ENCODE assay signal across 8 cellular contexts in genomic region chr19:11699931-11700794, GRCh38. TPM values are rescaled to one million over a fixed set of nuclear protein-coding genes. Genes with fewer than 3 reads are reported as not detected.
DNase-seq lines count a peak whose midpoint lies in the region; ATAC-seq and TF ChIP-seq lines count a peak whose summit lies in the region.

No MANE protein-coding gene starts in this region.

- H3K79me2 ChIP-seq in H9 (ENCODE audit: insufficient read depth, low read length): no peaks in the 10 kb centered on the region

- H2BK5ac ChIP-seq in H9 (ENCODE audit: insufficient read length, low read length): no peak overlapping the region

- H3K27me3 ChIP-seq in CD4-positive, CD25-positive, alpha-beta regulatory T cell (ENCODE audit: control insufficient read depth, insufficient read depth, low read length): no peaks in the 10 kb centered on the region
- H3K27me3 ChIP-seq in H9 (ENCODE audit: insufficient read depth, low read length): no peaks in the 10 kb centered on the region

- H3K9ac ChIP-seq in H9 (ENCODE audit: extremely low read depth, insufficient read length, low read length): no peak overlapping the region

- H3K9me3 Mint-ChIP-seq in CD4-positive, CD25-positive, alpha-beta regulatory T cell: peaks cover 0 to 2% (median 0%) of the 10 kb centered on the region in 7 donors
- no peaks in the 10 kb centered on the region; a peak in 1 of 5 replicates for H3K9me3 Mint-ChIP-seq in H9
- no peaks in the 10 kb centered on the region for H3K9me3 Mint-ChIP-seq in activated CD4-positive, alpha-beta memory T cell treated with anti-CD3 and anti-CD28 coated beads for 36 hours
- no peaks in the 10 kb centered on the region for H3K9me3 Mint-ChIP-seq in stimulated activated effector memory CD8-positive, alpha-beta T cell treated with anti-CD3 and anti-CD28 coated beads, Interleukin-12 subunit alpha, Interleukin-12 subunit beta, amount 100 ng/mL, for 72 hours

- H3K27me3 Mint-ChIP-seq in CD4-positive, CD25-positive, alpha-beta regulatory T cell: peaks cover 17% of the 10 kb centered on the region
- peaks cover 69% of the 10 kb centered on the region for H3K27me3 Mint-ChIP-seq in H9 (ENCODE audit: low read depth)
- peaks cover 9% of the 10 kb centered on the region for H3K27me3 Mint-ChIP-seq in activated CD4-positive, alpha-beta memory T cell treated with anti-CD3 and anti-CD28 coated beads for 36 hours

- no peak overlapping the region for H3K4me3 Mint-ChIP-seq in CD4-positive, CD25-positive, alpha-beta regulatory T cell
- no peak overlapping the region for H3K4me3 Mint-ChIP-seq in H9
- no peak overlapping the region for H3K4me3 Mint-ChIP-seq in activated CD4-positive, alpha-beta memory T cell treated with anti-CD3 and anti-CD28 coated beads for 36 hours
- H3K4me3 Mint-ChIP-seq in stimulated activated effector memory CD8-positive, alpha-beta T cell treated with anti-CD3 and anti-CD28 coated beads, Interleukin-12 subunit alpha, Interleukin-12 subunit beta, amount 100 ng/mL, for 72 hours: no peak overlapping the region

- no peak overlapping the region for H2BK15ac ChIP-seq in H9 (ENCODE audit: low read depth, low read length)

- no peak for ATAC-seq in CD4-positive, CD25-positive, alpha-beta regulatory T cell (ENCODE audit: low read depth in 2 of 2)
- no peak for ATAC-seq in stimulated activated effector memory CD8-positive, alpha-beta T cell treated with anti-CD3 and anti-CD28 coated beads, Interleukin-12 subunit alpha, Interleukin-12 subunit beta, amount 100 ng/mL, for 72 hours

- H2BK12ac ChIP-seq in H9 (ENCODE audit: insufficient read length, low read depth, low read length): no peak overlapping the region

- H3T11ph ChIP-seq in H9 (ENCODE audit: low read length): no peak overlapping the region

- H3K4me3 ChIP-seq in CD4-positive, CD25-positive, alpha-beta regulatory T cell (ENCODE audit: low read depth, low read length): no peak overlapping the region
- no peak overlapping the region for H3K4me3 ChIP-seq in epithelial cell of proximal tubule (ENCODE audit: low read depth, low read length)

- H3K4me2 ChIP-seq in H9 (ENCODE audit: insufficient read depth, insufficient read length, low read length): no peak overlapping the region

- H3K18ac ChIP-seq in H9 (ENCODE audit: insufficient read length, low read depth, low read length): no peak overlapping the region

- POLR2A ChIA-PET in activated CD4-positive, alpha-beta memory T cell treated with anti-CD3 and anti-CD28 coated beads for 36 hours (lab: Charles Lee): no interaction called here

- H3K79me1 ChIP-seq in H9 (ENCODE audit: insufficient read depth, low read depth, low read length, poor library complexity, severe bottlenecking): no peaks in the 10 kb centered on the region

- H3K27ac ChIP-seq in CD4-positive, CD25-positive, alpha-beta regulatory T cell (ENCODE audit: insufficient read depth, low read length, poor library complexity, severe bottlenecking): no peak overlapping the region
- no peak overlapping the region for H3K27ac ChIP-seq in H9 (ENCODE audit: insufficient read length, low read depth, low read length)

- peak in 2 of 3 donors; percentile 21 to 32 for DNase-seq in CD4-positive, CD25-positive, alpha-beta regulatory T cell
- no peak for DNase-seq in H9
- DNase-seq in RPMI7951 (ENCODE audit: low read depth): peak; percentile 40
- DNase-seq in epithelial cell of proximal tubule (ENCODE audit: low read depth): no peak
- peak; percentile 3 for DNase-seq in pulmonary artery endothelial cell (ENCODE audit: low read depth, low spot score)
- DNase-seq in activated CD4-positive, alpha-beta memory T cell treated with anti-CD3 and anti-CD28 coated beads for 36 hours: no peak
- no peak for DNase-seq in stimulated activated effector memory CD8-positive, alpha-beta T cell treated with anti-CD3 and anti-CD28 coated beads, Interleukin-12 subunit alpha, Interleukin-12 subunit beta, amount 100 ng/mL, for 72 hours (ENCODE audit: low spot score in 2 of 2)
- DNase-seq in NCI-H128 (lab: John Stamatoyannopoulos, UW; ENCODE audit: unreplicated experiment): no peak

- H4K91ac ChIP-seq in H9 (ENCODE audit: insufficient read length, low read depth, low read length): no peak overlapping the region

- intact Hi-C loops in activated CD4-positive, alpha-beta memory T cell treated with anti-CD3 and anti-CD28 coated beads for 36 hours (cut with micrococcal nuclease): no loop called here

- H3K4me1 ChIP-seq in CD4-positive, CD25-positive, alpha-beta regulatory T cell (ENCODE audit: control insufficient read depth, insufficient read depth, low read length, poor library complexity, severe bottlenecking): no peaks in the 10 kb centered on the region
- H3K4me1 ChIP-seq in H9 (ENCODE audit: insufficient read depth, low read length): no peaks in the 10 kb centered on the region

- H3K14ac ChIP-seq in H9 (ENCODE audit: insufficient read depth, low read length): no peak overlapping the region

- H3K36me3 ChIP-seq in CD4-positive, CD25-positive, alpha-beta regulatory T cell (ENCODE audit: control insufficient read depth, insufficient read depth, low read length): no peaks in the 10 kb centered on the region

- H4K8ac ChIP-seq in H9 (replicated peaks; ENCODE audit: insufficient read length, low read depth, low read length): no peak overlapping the region

- no peak overlapping the region for H3K4ac ChIP-seq in H9 (ENCODE audit: low read depth, low read length)

- no peak overlapping the region for H2BK20ac ChIP-seq in H9 (ENCODE audit: low read depth, low read length, poor library complexity, severe bottlenecking)

- H2AK5ac ChIP-seq in H9 (ENCODE audit: insufficient read length, low read length): no peak overlapping the region

- peaks cover 3 to 4% (median 4%) of the 10 kb centered on the region in 4 donors for H3K4me1 Mint-ChIP-seq in CD4-positive, CD25-positive, alpha-beta regulatory T cell
- peaks cover under 1 to 2% of the 10 kb centered on the region in 2 experiments; a peak in 3 of 4 replicates for H3K4me1 Mint-ChIP-seq in H9
- peaks cover 2% of the 10 kb centered on the region for H3K4me1 Mint-ChIP-seq in activated CD4-positive, alpha-beta memory T cell treated with anti-CD3 and anti-CD28 coated beads for 36 hours (ENCODE audit: low read depth)
- peaks cover 7% of the 10 kb centered on the region for H3K4me1 Mint-ChIP-seq in stimulated activated effector memory CD8-positive, alpha-beta T cell treated with anti-CD3 and anti-CD28 coated beads, Interleukin-12 subunit alpha, Interleukin-12 subunit beta, amount 100 ng/mL, for 72 hours

- no peak overlapping the region for H3K27ac Mint-ChIP-seq in CD4-positive, CD25-positive, alpha-beta regulatory T cell
- H3K27ac Mint-ChIP-seq in H9: no peak overlapping the region
- no peak overlapping the region for H3K27ac Mint-ChIP-seq in activated CD4-positive, alpha-beta memory T cell treated with anti-CD3 and anti-CD28 coated beads for 36 hours
- H3K27ac Mint-ChIP-seq in stimulated activated effector memory CD8-positive, alpha-beta T cell treated with anti-CD3 and anti-CD28 coated beads, Interleukin-12 subunit alpha, Interleukin-12 subunit beta, amount 100 ng/mL, for 72 hours: no peak overlapping the region

- CTCF ChIA-PET in activated CD4-positive, alpha-beta memory T cell treated with anti-CD3 and anti-CD28 coated beads for 36 hours (lab: Charles Lee): interaction anchor here (0.6 to 1.5 kb wide), 11 partner anchors 16 to 288 kb away, joined by 3 to 9 read pairs (median 3); partner anchors contain the start of genes ZNF491 and ZNF823

- H4K5ac ChIP-seq in H9 (ENCODE audit: insufficient read length, low read depth, low read length): no peak overlapping the region

- no CpG with 5 or more reads among the region's 6 CpGs for WGBS in H9 (ENCODE audit: extremely low coverage, insufficient read length, low lambda C conversion rate)

- H2BK120ac ChIP-seq in H9 (ENCODE audit: low read depth, low read length, poor library complexity, severe bottlenecking): no peak overlapping the region

- no peaks in the 10 kb centered on the region for H3K36me3 Mint-ChIP-seq in CD4-positive, CD25-positive, alpha-beta regulatory T cell
- H3K36me3 Mint-ChIP-seq in H9 (ENCODE audit: insufficient read depth in 1 of 3, low read depth in 3 of 3): no peaks in the 10 kb centered on the region
- no peaks in the 10 kb centered on the region for H3K36me3 Mint-ChIP-seq in activated CD4-positive, alpha-beta memory T cell treated with anti-CD3 and anti-CD28 coated beads for 36 hours
- no peaks in the 10 kb centered on the region for H3K36me3 Mint-ChIP-seq in stimulated activated effector memory CD8-positive, alpha-beta T cell treated with anti-CD3 and anti-CD28 coated beads, Interleukin-12 subunit alpha, Interleukin-12 subunit beta, amount 100 ng/mL, for 72 hours

- no peak overlapping the region for H2AFZ ChIP-seq in H9 (ENCODE audit: low read length)

- H3K9me3 ChIP-seq in CD4-positive, CD25-positive, alpha-beta regulatory T cell (ENCODE audit: control insufficient read depth in 2 of 2, low read length in 2 of 2): no peaks in the 10 kb centered on the region
- H3K9me3 ChIP-seq in H9 (ENCODE audit: control insufficient read depth, low read depth, low read length): no peaks in the 10 kb centered on the region

- H3K23me2 ChIP-seq in H9 (ENCODE audit: insufficient read length, low read depth, low read length, poor library complexity, severe bottlenecking): no peaks in the 10 kb centered on the region

- H3K56ac ChIP-seq in H9 (ENCODE audit: insufficient read length, low read depth, low read length): no peak overlapping the region

- peak; percentile 79 for TF ChIP-seq CTCF in H9 (conservative IDR thresholded peaks at IDR 0.05)
- peak; percentile 75 for TF ChIP-seq CTCF in epithelial cell of proximal tubule (conservative IDR thresholded peaks at IDR 0.05; ENCODE audit: low read depth, low read length)

- H4K20me1 ChIP-seq in H9 (ENCODE audit: control insufficient read depth, insufficient read depth, insufficient read length): no peaks in the 10 kb centered on the region

- H3K23ac ChIP-seq in H9 (ENCODE audit: insufficient read length, low read depth, low read length): no peak overlapping the region

RNA-seq across cellular contexts. Expression of gene ZNF823, which starts 38.6 kb away (rescaled TPM):
- 4.8 TPM for total RNA-seq in CD4-positive, CD25-positive, alpha-beta regulatory T cell
- polyA plus RNA-seq in CD4-positive, CD25-positive, alpha-beta regulatory T cell: 1 to 10 TPM; 1.6 to 4.2 (median 2.5) TPM
- total RNA-seq in H9 (2021): 2.3 and 2.5 TPM in 2 replicates
- total RNA-seq in RPMI7951 (2014; rRNA removed; shearing (Covaris generic)): 7.9 and 11.5 TPM in 2 replicates
- 6.5 and 7.4 TPM in 2 replicates for total RNA-seq in epithelial cell of proximal tubule
- total RNA-seq in pulmonary artery endothelial cell: 5.1 and 10.2 TPM in 2 replicates
- 1 to 10 TPM; 3.2 to 3.9 TPM for total RNA-seq in activated CD4-positive, alpha-beta memory T cell treated with anti-CD3 and anti-CD28 coated beads for 36 hours

Comparison
In these comparisons a context has a peak if more than half of its experiments do, and no peak if none do; other contexts are left out.
1. DNase-seq: peak in CD4-positive, CD25-positive, alpha-beta regulatory T cell (2 of 3), RPMI7951 (single experiment) and pulmonary artery endothelial cell (single experiment); none in H9 (single experiment), epithelial cell of proximal tubule (single experiment), activated CD4-positive, alpha-beta memory T cell treated with anti-CD3 and anti-CD28 coated beads for 36 hours (single experiment), stimulated activated effector memory CD8-positive, alpha-beta T cell treated with anti-CD3 and anti-CD28 coated beads, Interleukin-12 subunit alpha, Interleukin-12 subunit beta, amount 100 ng/mL, for 72 hours (0 of 2) and NCI-H128 (single experiment).